In genomic region chr4:142351958-142352357, GRCh38 we compare ENCODE assay signal across 16 cellular contexts.
DNase-seq lines count a peak whose midpoint lies in the region; ATAC-seq, FAIRE-seq and TF ChIP-seq lines count a peak whose summit lies in the region.
"Had no signal": no experiment of that assay in that cellular context is flagged by ENCODE, and none has a peak within 500 bp of the region (broad histone marks: within the 10 kb centered on the region; RNA-seq: fewer than 3 reads in every experiment).

No MANE protein-coding gene starts in this region.

- POLR2A ChIA-PET in Caco-2 (lab: Charles Lee) = no interaction called here

- H2AFZ ChIP-seq in astrocyte (ENCODE audit: low read depth, low read length) = peak overlapping the region; percentile 13

- H3K4me3 ChIP-seq in right cardiac atrium (ENCODE audit: low read length) (peak overlapping the region; percentile 28), astrocyte (ENCODE audit: insufficient read depth, low read depth, low read length) (no peak overlapping the region), Caco-2 (ENCODE audit: low read depth, low read length) (no peak overlapping the region)
- H3K4me3 ChIP-seq: pancreas had no signal

- peak overlapping the region; percentile 47 for H3K4me2 ChIP-seq in astrocyte (ENCODE audit: low read length)

- H3K36me3 Mint-ChIP-seq in astrocyte (ENCODE audit: low read depth, unreplicated experiment) (peaks cover 5% of the 10 kb centered on the region), Caco-2 (ENCODE audit: insufficient read depth, unreplicated experiment) (no peaks in the 10 kb centered on the region)

- WGBS in right cardiac atrium = 38% methylated on average over 4 of the region's 4 CpGs

- H3K4me1 ChIP-seq in right cardiac atrium (ENCODE audit: control insufficient read depth, insufficient read depth, low read length) (peaks cover 4% of the 10 kb centered on the region), astrocyte (ENCODE audit: insufficient read depth, low read length) (peaks cover 8% of the 10 kb centered on the region), Caco-2 (peaks cover 74% of the 10 kb centered on the region)

- no TSS peak for BruUV-seq in Caco-2 (replicated peaks; lab: Mats Ljungman, UMichigan)

- H3K36me3 ChIP-seq in astrocyte (ENCODE audit: insufficient read depth, low read length) (no peaks in the 10 kb centered on the region), Caco-2 (ENCODE audit: control insufficient read depth, insufficient read depth, low read length) (no peaks in the 10 kb centered on the region)
- H3K36me3 ChIP-seq: pancreas had no signal

- H3K27me3 ChIP-seq in right cardiac atrium (ENCODE audit: control insufficient read depth, insufficient read depth) (no peaks in the 10 kb centered on the region), astrocyte (ENCODE audit: insufficient read depth, low read length) (no peaks in the 10 kb centered on the region), Caco-2 (replicated peaks; ENCODE audit: control insufficient read depth, insufficient read depth, low read length) (no peaks in the 10 kb centered on the region)
- H3K27me3 ChIP-seq: dorsolateral prefrontal cortex, pancreas had no signal

- FAIRE-seq in astrocyte (lab: Jason Lieb, UNC) = no peak
- FAIRE-seq: pancreas had no signal

- no peak for TF ChIP-seq CTCF in astrocyte (IDR thresholded peaks at IDR 0.05; ENCODE audit: insufficient read depth, low read depth, low read length)
- no peak for TF ChIP-seq CTCF in Caco-2 (IDR thresholded peaks at IDR 0.05; ENCODE audit: insufficient read depth in 1 of 2, low read depth in 1 of 2, low read length in 1 of 2, severe bottlenecking in 1 of 2, unreplicated experiment in 1 of 2)

- H3K9ac ChIP-seq in astrocyte (ENCODE audit: low read length) = peak overlapping the region; percentile 33

- no peak overlapping the region for H3K4me3 Mint-ChIP-seq in astrocyte (ENCODE audit: unreplicated experiment)
- H3K4me3 Mint-ChIP-seq in Caco-2 (ENCODE audit: unreplicated experiment) = no peak overlapping the region

- H3K27ac Mint-ChIP-seq in astrocyte (ENCODE audit: unreplicated experiment) (no peak overlapping the region), Caco-2 (ENCODE audit: unreplicated experiment) (no peak overlapping the region)

- H3K9me3 ChIP-seq in right cardiac atrium (ENCODE audit: control insufficient read depth, low read length) (no peaks in the 10 kb centered on the region), astrocyte (ENCODE audit: insufficient read depth, low read depth, low read length) (no peaks in the 10 kb centered on the region), Caco-2 (no peaks in the 10 kb centered on the region)
- H3K9me3 ChIP-seq: pancreas had no signal

- H3K9me3 Mint-ChIP-seq in astrocyte (ENCODE audit: unreplicated experiment) (no peaks in the 10 kb centered on the region), Caco-2 (ENCODE audit: unreplicated experiment) (peaks cover 8% of the 10 kb centered on the region)

- DNase-seq in right cardiac atrium (no peak), Right ventricle myocardium superior (no peak), astrocyte (ENCODE audit: low read depth) (no peak), lung microvascular endothelial cell (ENCODE audit: low read depth in 2 of 2) (peak; percentile 82 to 89), hypothalamus (lab: John Stamatoyannopoulos, UW) (no peak), Caco-2 (no peak), glomerular visceral epithelial cell (ENCODE audit: extremely low spot score) (no peak), sciatic nerve (ENCODE audit: low spot score) (no peak)
- DNase-seq: activated effector memory CD4-positive, alpha-beta T cell treated with anti-CD3 and anti-CD28 coated beads, Interleukin-2, amount 50 U/mL, for 16 hours; dorsolateral prefrontal cortex; NCI-H1436 treated with DMSO at 0.1 percent for 48 hours; NCI-H526 treated with DMSO at 0.1 percent for 48 hours; pancreas; SHP77 had no signal

- H3K4me1 Mint-ChIP-seq in astrocyte (ENCODE audit: low read depth, unreplicated experiment) (peaks cover 14% of the 10 kb centered on the region), Caco-2 (ENCODE audit: low read depth, unreplicated experiment) (peaks cover 26% of the 10 kb centered on the region)

- CTCF ChIA-PET in Caco-2 (lab: Charles Lee) = interaction anchor here (0.7 kb wide), 1 partner anchor 225 kb away, joined by 3 read pairs; no protein-coding TSS in a partner anchor

- H3K79me2 ChIP-seq in astrocyte (ENCODE audit: insufficient read depth, low read length) = no peaks in the 10 kb centered on the region

- ATAC-seq in right cardiac atrium = peak in 1 of 2 donors; percentile 41
- ATAC-seq in Right ventricle myocardium superior (ENCODE audit: poor library complexity) = no peak
- ATAC-seq in sciatic nerve = no peak
- ATAC-seq: pancreas had no signal

- H3K27me3 Mint-ChIP-seq in astrocyte (ENCODE audit: low read depth, unreplicated experiment) = no peaks in the 10 kb centered on the region
- H3K27me3 Mint-ChIP-seq in Caco-2 (ENCODE audit: insufficient read depth, unreplicated experiment) = no peaks in the 10 kb centered on the region

- no peaks in the 10 kb centered on the region for H4K20me1 ChIP-seq in astrocyte (ENCODE audit: insufficient read depth, low read length)

- H3K27ac ChIP-seq in right cardiac atrium (ENCODE audit: low read length) = no peak overlapping the region
- H3K27ac ChIP-seq in astrocyte (ENCODE audit: low read depth, low read length) = no peak overlapping the region
- H3K27ac ChIP-seq: C4-2B, VCaP had no signal

- intact Hi-C loops in right cardiac atrium (cut with DNase I) (loop anchor here in 2 of 4 donors (10.0 kb wide), 3 partner anchors 227 to 493 kb away; partner anchors contain the start of gene INPP4B (in 1 of the 2)), Right ventricle myocardium superior (cut with DNase I) (no loop called here), Caco-2 (cut with micrococcal nuclease; ENCODE audit: unreplicated experiment) (loop anchor here (2.0 to 10.0 kb wide), 3 partner anchors 153 to 495 kb away; partner anchors contain the start of gene INPP4B), sciatic nerve (cut with DNase I) (no loop called here)

Comparison
In these comparisons a context has a peak if more than half of its experiments do, and no peak if none do; other contexts are left out.
1. DNase-seq: peak in lung microvascular endothelial cell (2 of 2); none in right cardiac atrium (0 of 3), Right ventricle myocardium superior (single experiment), astrocyte (single experiment), hypothalamus (0 of 51), Caco-2 (0 of 2), glomerular visceral epithelial cell (single experiment) and sciatic nerve (single experiment).